In the genomic region with DNA sequence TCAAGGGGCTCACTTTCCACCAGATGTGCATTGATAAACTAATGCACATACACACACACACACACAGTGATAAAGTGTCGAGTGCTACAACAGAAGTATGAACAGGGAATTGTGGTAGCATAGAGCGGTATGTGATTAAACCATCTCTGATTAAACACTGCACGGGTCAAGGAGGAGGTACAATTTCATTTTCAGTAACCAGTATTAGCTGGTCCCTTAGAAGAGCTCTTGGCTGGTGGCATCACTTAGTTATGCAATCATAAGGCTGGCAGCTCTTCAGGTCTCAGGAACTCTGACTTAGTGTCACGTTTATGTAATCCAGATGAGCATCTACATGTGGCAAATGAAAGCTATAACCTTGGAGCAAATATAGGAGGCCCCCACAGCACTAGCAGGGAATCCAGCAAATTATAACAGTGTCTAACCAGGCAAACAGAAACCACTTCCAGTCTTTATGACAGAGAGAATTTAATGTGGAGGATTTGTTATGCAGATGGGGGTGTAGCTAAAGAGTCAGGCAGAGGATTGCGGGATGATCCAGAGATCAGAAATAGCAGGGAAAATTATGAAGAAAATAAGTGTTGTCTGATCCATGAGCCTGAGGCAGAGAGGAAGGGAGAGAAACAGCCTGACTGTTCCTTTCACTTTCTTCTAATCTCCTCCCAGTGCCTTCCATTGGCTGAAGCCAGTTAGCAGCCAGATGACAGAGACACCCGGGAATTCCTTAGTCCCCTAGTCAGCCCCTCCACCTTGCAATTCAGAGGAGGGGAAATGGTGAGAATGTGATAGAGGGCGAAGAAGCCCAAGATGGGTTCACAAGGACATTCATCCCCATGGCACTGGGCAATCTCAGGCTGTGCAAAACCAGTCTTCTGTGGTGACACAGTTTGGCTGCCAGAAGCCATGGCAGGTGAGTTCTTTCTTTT, we compare ENCODE assay signal across 12 cellular contexts.
DNase-seq lines count a peak whose midpoint lies in the region; ATAC-seq and TF ChIP-seq lines count a peak whose summit lies in the region.
"Had no signal": no experiment of that assay in that cellular context is flagged by ENCODE, and none has a peak within 500 bp of the region (broad histone marks: within the 10 kb centered on the region; RNA-seq: fewer than 3 reads in every experiment).

No MANE protein-coding gene starts in this region.

- no peak overlapping the region for H3K27ac Mint-ChIP-seq in naive thymus-derived CD8-positive, alpha-beta T cell
- H3K27ac Mint-ChIP-seq: naive B cell had no signal

- no peak overlapping the region for H3K4me3 Mint-ChIP-seq in naive thymus-derived CD8-positive, alpha-beta T cell
- H3K4me3 Mint-ChIP-seq: naive B cell had no signal

- H3K9ac ChIP-seq in colonic mucosa (ENCODE audit: low read depth in 2 of 2, low read length in 2 of 2): no peak overlapping the region

- H3K27ac ChIP-seq in colonic mucosa: no peak overlapping the region

- ATAC-seq in esophagus mucosa: peak; percentile 45
- no peak for ATAC-seq in naive thymus-derived CD8-positive, alpha-beta T cell

- H3K27me3 Mint-ChIP-seq in naive thymus-derived CD8-positive, alpha-beta T cell: no peaks in the 10 kb centered on the region
- H3K27me3 Mint-ChIP-seq: naive B cell had no signal

- TF ChIP-seq CTCF in colonic mucosa (IDR thresholded peaks at IDR 0.05): no peak

- H3K36me3 Mint-ChIP-seq in naive thymus-derived CD8-positive, alpha-beta T cell: no peaks in the 10 kb centered on the region
- H3K36me3 Mint-ChIP-seq: naive B cell had no signal

- H3K9me3 Mint-ChIP-seq in naive thymus-derived CD8-positive, alpha-beta T cell: peaks cover 0 to 8% (median 0%) of the 10 kb centered on the region in 9 donors

- POLR2A ChIA-PET in naive thymus-derived CD8-positive, alpha-beta T cell (lab: Charles Lee): no interaction called here

- no peaks in the 10 kb centered on the region for H3K9me3 ChIP-seq in colonic mucosa

- DNase-seq in EH (ENCODE audit: low read depth): peak; percentile 8
- DNase-seq in NCI-H69 (lab: John Stamatoyannopoulos, UW): peak; percentile 15
- DNase-seq in mucosa of gallbladder (ENCODE audit: low spot score): peak; percentile 45
- no peak for DNase-seq in stimulated activated CD8-positive, alpha-beta memory T cell treated with anti-CD3 and anti-CD28 coated beads, Interleukin-4, amount 100 ng/mL, for 48 hours
- DNase-seq in colonic mucosa: no peak
- no peak for DNase-seq in naive thymus-derived CD8-positive, alpha-beta T cell
- no peak for DNase-seq in activated CD4-positive, alpha-beta T cell treated with anti-CD3 and anti-CD28 coated beads for 1 hour
- DNase-seq: activated CD4-positive, alpha-beta T cell treated with anti-CD3 and anti-CD28 coated beads for 48 hours; naive B cell; NCI-H1092; SHP77 had no signal

- no peaks in the 10 kb centered on the region for H3K27me3 ChIP-seq in colonic mucosa

- intact Hi-C loops in colonic mucosa (cut with DNase I): no loop called here

- no peaks in the 10 kb centered on the region for H3K4me1 ChIP-seq in colonic mucosa

- H3K4me1 Mint-ChIP-seq in naive thymus-derived CD8-positive, alpha-beta T cell: no peaks in the 10 kb centered on the region
- H3K4me1 Mint-ChIP-seq: naive B cell had no signal

- no peaks in the 10 kb centered on the region for H3K36me3 ChIP-seq in colonic mucosa

- H3K4me3 ChIP-seq in colonic mucosa: no peak overlapping the region

Comparison
In these comparisons a context has a peak if more than half of its experiments do, and no peak if none do; other contexts are left out.
1. DNase-seq: peak in EH (single experiment), NCI-H69 (single experiment) and mucosa of gallbladder (single experiment); none in stimulated activated CD8-positive, alpha-beta memory T cell treated with anti-CD3 and anti-CD28 coated beads, Interleukin-4, amount 100 ng/mL, for 48 hours (single experiment), colonic mucosa (single experiment), naive thymus-derived CD8-positive, alpha-beta T cell (0 of 10) and activated CD4-positive, alpha-beta T cell treated with anti-CD3 and anti-CD28 coated beads for 1 hour (single experiment).